In genomic region chr6:20085817-20086216, GRCh38 we compare ENCODE assay signal across 30 cellular contexts.
"Had no signal": no experiment of that assay in that cellular context is flagged by ENCODE, and none has a peak within 500 bp of the region (broad histone marks: within the 10 kb centered on the region; RNA-seq: fewer than 3 reads in every experiment).

No MANE protein-coding gene starts in this region.

- H3K27me3 ChIP-seq: ascending aorta, breast epithelium, gastrocnemius medialis, heart left ventricle had no signal

- H3K9me3 ChIP-seq: gastrocnemius medialis had no signal

- H3K27ac ChIP-seq: ascending aorta, breast epithelium, epithelial cell of prostate, gastrocnemius medialis, heart left ventricle, VCaP had no signal

- H3K36me3 ChIP-seq: ascending aorta, breast epithelium, gastrocnemius medialis, heart left ventricle had no signal

- FAIRE-seq: colon had no signal

- H3K4me1 ChIP-seq: ascending aorta, breast epithelium, gastrocnemius medialis, heart left ventricle had no signal

- H3K4me3 ChIP-seq: ascending aorta, breast epithelium, gastrocnemius medialis, heart left ventricle had no signal

- DNase-seq: activated CD4-positive, alpha-beta memory T cell treated with anti-CD3 and anti-CD28 coated beads, Interleukin-2, amount 10 ng/mL, durations not matched to agents 7 days and 5 days; activated CD4-positive, alpha-beta T cell treated with anti-CD3 and anti-CD28 coated beads for 1 hour; activated CD4-positive, alpha-beta T cell treated with anti-CD3 and anti-CD28 coated beads for 4 hours; activated CD4-positive, alpha-beta T cell treated with anti-CD3 and anti-CD28 coated beads, Interleukin-2, amount 10 ng/mL, durations not matched to agents 7 days and 5 days; activated CD4-positive, alpha-beta T cell treated with anti-CD3 and anti-CD28 coated beads, Interleukin-2, amount 50 U/mL, for 4 hours; activated CD8-positive, alpha-beta memory T cell treated with anti-CD3 and anti-CD28 coated beads, Interleukin-2, amount 50 U/mL, for 48 hours; activated gamma-delta T cell; activated naive CD4-positive, alpha-beta T cell; activated naive CD4-positive, alpha-beta T cell treated with anti-CD3 and anti-CD28 coated beads, Interleukin-2, amount 10 ng/mL, durations not matched to agents 7 days and 5 days; activated naive CD8-positive, alpha-beta T cell treated with anti-CD3 and anti-CD28 coated beads, Interleukin-2, amount 10 ng/mL, durations not matched to agents 7 days and 5 days; activated T-cell treated with anti-CD3 and anti-CD28 coated beads for 4 hours; activated T-cell treated with anti-CD3 and anti-CD28 coated beads, Interleukin-2, amount 50 U/mL, for 24 hours; activated T-cell treated with anti-CD3 and anti-CD28 coated beads, Interleukin-2, amount 50 U/mL, for 72 hours; cortex of kidney; dermis blood vessel endothelial cell; effector CD4-positive, alpha-beta T cell; effector memory CD8-positive, alpha-beta T cell; foreskin fibroblast; gastrocnemius medialis; glutamatergic neuron; heart left ventricle; hypothalamus; T-helper 2 cell had no signal

- ATAC-seq: activated naive CD4-positive, alpha-beta T cell treated with anti-CD3 and anti-CD28 coated beads, Interleukin-2, amount 50 U/mL, for 72 hours; activated T-cell treated with anti-CD3 and anti-CD28 coated beads, Interleukin-2, amount 50 U/mL, for 72 hours; effector memory CD8-positive, alpha-beta T cell; gastrocnemius medialis; heart left ventricle; WTC11 had no signal
